ENCODE assay signal across 15 cellular contexts in the genomic region with DNA sequence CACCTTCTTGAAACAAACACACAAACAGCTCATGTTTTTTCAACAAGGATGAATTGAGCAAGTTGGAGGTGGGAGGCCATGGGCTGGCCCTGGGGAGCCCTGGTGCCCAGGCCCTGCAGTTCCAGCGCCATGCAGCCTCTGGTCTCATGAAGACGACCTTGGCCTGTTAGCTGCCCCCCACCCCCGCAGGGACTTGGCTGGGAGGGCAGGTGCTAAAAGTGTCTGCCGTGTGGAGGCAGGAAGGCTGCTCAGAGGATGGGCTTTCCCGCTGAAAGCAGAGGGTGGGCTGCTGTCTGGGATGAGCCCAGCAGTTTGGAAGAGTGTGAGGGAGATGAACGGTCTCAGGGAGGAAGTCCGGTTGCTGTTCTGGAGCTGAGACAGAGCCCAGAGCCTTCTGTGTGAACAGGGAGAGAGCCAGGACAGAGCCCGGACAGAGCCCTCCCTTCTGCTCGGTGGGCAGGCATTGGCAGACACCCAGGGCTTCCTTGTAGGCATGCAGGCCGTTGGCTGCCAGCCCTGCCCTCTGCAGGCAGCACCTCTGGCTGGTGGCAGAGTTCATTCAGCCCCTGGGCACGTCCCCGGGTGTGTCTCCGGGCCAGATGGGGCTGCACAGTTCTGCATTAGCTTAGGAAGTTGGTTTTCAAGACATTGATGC. TPM values are rescaled to one million over a fixed set of nuclear protein-coding genes. Genes with fewer than 3 reads are reported as not detected.
DNase-seq lines count a peak whose midpoint lies in the region; ATAC-seq and TF ChIP-seq lines count a peak whose summit lies in the region.
"Had no signal": no experiment of that assay in that cellular context is flagged by ENCODE, and none has a peak within 500 bp of the region (broad histone marks: within the 10 kb centered on the region; RNA-seq: fewer than 3 reads in every experiment).

No MANE protein-coding gene starts in this region.

- H3K27me3 ChIP-seq in BLaER1 treated with 17β-estradiol and CSF1 and Interleukin-3, amounts not matched to agents 10 nM and 100 nM: peaks cover 0 to 5% (median 0%) of the 10 kb centered on the region in 11 experiments; a peak in 4 of 22 replicates
- H3K27me3 ChIP-seq in Peyer's patch: no peaks in the 10 kb centered on the region
- no peaks in the 10 kb centered on the region for H3K27me3 ChIP-seq in mesendoderm (ENCODE audit: insufficient read depth, low read length, poor library complexity)

- no peak overlapping the region for H3K56ac ChIP-seq in mesendoderm (ENCODE audit: low read length)

- peak overlapping the region in 1 of 11 experiments; percentile 7; a peak in 1 of 22 replicates for H3K9ac ChIP-seq in BLaER1 treated with 17β-estradiol and CSF1 and Interleukin-3, amounts not matched to agents 10 nM and 100 nM
- H3K9ac ChIP-seq in mesendoderm (ENCODE audit: low read length): no peak overlapping the region

- H2AK5ac ChIP-seq in mesendoderm (ENCODE audit: low read length): no peak overlapping the region

- DNase-seq in Peyer's patch (peak in 2 of 3 donors; percentile 48 to 56), Right ventricle myocardium superior (peak; percentile 92), osteocyte (ENCODE audit: extremely low spot score, unreplicated experiment) (no peak), NCI-H2196 (lab: John Stamatoyannopoulos, UW; ENCODE audit: unreplicated experiment) (no peak), T-helper 2 cell (no peak), mesendoderm (no peak)
- no peak for DNase-seq in effector CD8-positive, alpha-beta T cell (lab: John Stamatoyannopoulos, UW)
- DNase-seq: activated effector memory CD4-positive, alpha-beta T cell treated with anti-CD3 and anti-CD28 coated beads, Interleukin-2, amount 50 U/mL, for 16 hours; NCI-H1048; nephron progenitor cell had no signal

- H2BK15ac ChIP-seq in mesendoderm (replicated peaks; ENCODE audit: low read depth): no peak overlapping the region

- intact Hi-C loops in Right ventricle myocardium superior (cut with DNase I): loop anchor here (5.0 kb wide), 1 partner anchor 102 kb away; the partner anchor contains the start of gene ANKRD33B

- H3K9me3 ChIP-seq in BLaER1 treated with 17β-estradiol and CSF1 and Interleukin-3, amounts not matched to agents 10 nM and 100 nM (replicated peaks in 1 of 11): no peaks in the 10 kb centered on the region
- H3K9me3 ChIP-seq in Peyer's patch: no peaks in the 10 kb centered on the region

- no peaks in the 10 kb centered on the region for H3K36me3 ChIP-seq in BLaER1 treated with 17β-estradiol and CSF1 and Interleukin-3, amounts not matched to agents 10 nM and 100 nM
- H3K36me3 ChIP-seq in Peyer's patch: no peaks in the 10 kb centered on the region
- no peaks in the 10 kb centered on the region for H3K36me3 ChIP-seq in mesendoderm (ENCODE audit: control insufficient read depth, insufficient read depth, low read length)

- H3K27ac ChIP-seq in BLaER1 treated with 17β-estradiol and CSF1 and Interleukin-3, amounts not matched to agents 10 nM and 100 nM: peak overlapping the region in 3 of 11 experiments; percentile 12 to 23 (median 15); a peak in 2 of 22 replicates
- H3K27ac ChIP-seq in Peyer's patch (no peak overlapping the region), mesendoderm (ENCODE audit: low read depth, low read length) (no peak overlapping the region)

- no peak overlapping the region for H3K23ac ChIP-seq in mesendoderm (ENCODE audit: low read length)

- peaks cover 0 to 4% (median 0%) of the 10 kb centered on the region in 11 experiments; a peak in 1 of 22 replicates for H4K20me1 ChIP-seq in BLaER1 treated with 17β-estradiol and CSF1 and Interleukin-3, amounts not matched to agents 10 nM and 100 nM

- H3K4me1 ChIP-seq in BLaER1 treated with 17β-estradiol and CSF1 and Interleukin-3, amounts not matched to agents 10 nM and 100 nM: peaks cover 28 to 63% (median 52%) of the 10 kb centered on the region in 10 experiments
- no peaks in the 10 kb centered on the region for H3K4me1 ChIP-seq in Peyer's patch
- no peaks in the 10 kb centered on the region for H3K4me1 ChIP-seq in mesendoderm (ENCODE audit: control insufficient read depth, low read depth, low read length)

- no peak overlapping the region for H4K5ac ChIP-seq in mesendoderm (ENCODE audit: low read length)

- H3K27me3 Mint-ChIP-seq in osteocyte (ENCODE audit: unreplicated experiment): peaks cover 19% of the 10 kb centered on the region

- no peak overlapping the region for H4K8ac ChIP-seq in mesendoderm (ENCODE audit: low read depth, low read length)

- no peak overlapping the region for H3K4me3 Mint-ChIP-seq in osteocyte (ENCODE audit: unreplicated experiment)
- H3K4me3 Mint-ChIP-seq: CD14-positive monocyte; dendritic cell treated with granulocyte-macrophage colony-stimulating factor and Interleukin-4, amounts not matched to agents 40 ng/mL and 50 ng/mL, for 4 days; nephron progenitor cell; type B pancreatic cell; WTC11 had no signal

- peaks cover 2% of the 10 kb centered on the region for H3K36me3 Mint-ChIP-seq in osteocyte (ENCODE audit: unreplicated experiment)
- H3K36me3 Mint-ChIP-seq: type B pancreatic cell, WTC11 had no signal

- no peak overlapping the region for H2BK5ac ChIP-seq in mesendoderm (ENCODE audit: low read length)

- H3K4me1 Mint-ChIP-seq in osteocyte (ENCODE audit: unreplicated experiment): peaks cover 33% of the 10 kb centered on the region

- H3K79me1 ChIP-seq in mesendoderm (ENCODE audit: low read length): no peaks in the 10 kb centered on the region

- TF ChIP-seq POLR2A in Peyer's patch (IDR thresholded peaks at IDR 0.05): no peak

- no CpG with 5 or more reads among the region's 13 CpGs for WGBS in mesendoderm (ENCODE audit: extremely low coverage, insufficient coverage, low lambda C conversion rate)

- no peak overlapping the region for H3K18ac ChIP-seq in mesendoderm (ENCODE audit: low read length)

- H2BK120ac ChIP-seq in mesendoderm (ENCODE audit: low read depth, low read length): no peak overlapping the region

- peak overlapping the region; percentile 27 for H3K27ac Mint-ChIP-seq in osteocyte (ENCODE audit: unreplicated experiment)
- H3K27ac Mint-ChIP-seq: CD14-positive monocyte; dendritic cell treated with granulocyte-macrophage colony-stimulating factor and Interleukin-4, amounts not matched to agents 40 ng/mL and 50 ng/mL, for 4 days; type B pancreatic cell; WTC11 had no signal

- H3K4me3 ChIP-seq in BLaER1 treated with 17β-estradiol and CSF1 and Interleukin-3, amounts not matched to agents 10 nM and 100 nM: no peak overlapping the region
- H3K4me3 ChIP-seq in Peyer's patch (no peak overlapping the region), mesendoderm (ENCODE audit: low read length) (no peak overlapping the region)

- peak overlapping the region in 8 of 11 experiments; percentile 36 to 75 (median 56); a peak in 16 of 22 replicates for H3K4me2 ChIP-seq in BLaER1 treated with 17β-estradiol and CSF1 and Interleukin-3, amounts not matched to agents 10 nM and 100 nM
- H3K4me2 ChIP-seq in mesendoderm (ENCODE audit: low read length): no peak overlapping the region

- no peak for TF ChIP-seq CTCF in Peyer's patch (IDR thresholded peaks at IDR 0.05)
- TF ChIP-seq CTCF in osteocyte (IDR thresholded peaks at IDR 0.05): no peak

- ATAC-seq in Right ventricle myocardium superior (ENCODE audit: poor library complexity): peak; percentile 94
- ATAC-seq: WTC11 had no signal

- no peaks in the 10 kb centered on the region for H3K79me2 ChIP-seq in mesendoderm (ENCODE audit: control insufficient read depth, insufficient read depth, low read length)

- no peak overlapping the region for H3K4ac ChIP-seq in mesendoderm (ENCODE audit: low read depth, low read length)

- no peaks in the 10 kb centered on the region for H3K9me3 Mint-ChIP-seq in osteocyte (ENCODE audit: unreplicated experiment)
- H3K9me3 Mint-ChIP-seq: dendritic cell treated with granulocyte-macrophage colony-stimulating factor and Interleukin-4, amounts not matched to agents 40 ng/mL and 50 ng/mL, for 4 days; nephron progenitor cell; type B pancreatic cell; WTC11 had no signal

RNA-seq across cellular contexts. Expression of gene ROPN1L, which starts 18.7 kb away (rescaled TPM):
- total RNA-seq in Peyer's patch (1 to 10 TPM in 1 of 4 donors, not detected in 3; 1.7 TPM), Right ventricle myocardium superior (not detected), osteocyte (not detected in 2 replicates)
- polyA plus RNA-seq in mesendoderm (2013, experiment 1 of 2): 0.25 TPM
- 0.10 TPM for polyA plus RNA-seq in mesendoderm (2013, experiment 2 of 2)
- total RNA-seq: WTC11 had no signal

Comparison
In these comparisons a context has a peak if more than half of its experiments do, and no peak if none do; other contexts are left out.
1. DNase-seq: peak in Peyer's patch (2 of 3) and Right ventricle myocardium superior (single experiment); none in osteocyte (single experiment), effector CD8-positive, alpha-beta T cell (single experiment), NCI-H2196 (single experiment), T-helper 2 cell (0 of 5) and mesendoderm (single experiment).